In genomic region chr3:174620138-174620537, GRCh38 we compare ENCODE assay signal across 11 cellular contexts.
DNase-seq lines count a peak whose midpoint lies in the region; ATAC-seq, FAIRE-seq and TF ChIP-seq lines count a peak whose summit lies in the region.
"Had no signal": no experiment of that assay in that cellular context is flagged by ENCODE, and none has a peak within 500 bp of the region (broad histone marks: within the 10 kb centered on the region; RNA-seq: fewer than 3 reads in every experiment).

No MANE protein-coding gene starts in this region.

- H3K27ac ChIP-seq in AG04450 (ENCODE audit: low read depth, low read length) (no peak overlapping the region), RWPE2 (ENCODE audit: poor library complexity, severe bottlenecking) (no peak overlapping the region), coronary artery (no peak overlapping the region)
- H3K27ac ChIP-seq: stomach had no signal

- ATAC-seq in RWPE2 (ENCODE audit: low read depth), result no peak
- ATAC-seq in GM19324 (IDR thresholded peaks at IDR 0.05; ENCODE audit: low FRiP score, unreplicated experiment), result no peak

- H3K9me3 ChIP-seq in AG04450 (ENCODE audit: control insufficient read depth, insufficient read depth, low read length) (no peaks in the 10 kb centered on the region; the same call in 1 of the 2 replicates), RWPE2 (ENCODE audit: severe bottlenecking) (no peaks in the 10 kb centered on the region)
- H3K9me3 ChIP-seq: stomach had no signal

- CTCF ChIA-PET in AG04450 (lab: Charles Lee), result no interaction called here

- POLR2A ChIA-PET in AG04450 (lab: Yijun Ruan, JAX), result no interaction called here

- TF ChIP-seq CTCF in AG04450 (IDR thresholded peaks at IDR 0.05; ENCODE audit: low read depth, low read length) (peak; percentile 20; the same call in 1 of the 2 replicates), RWPE2 (IDR thresholded peaks at IDR 0.05; ENCODE audit: poor library complexity, severe bottlenecking) (peak; percentile 41), foreskin fibroblast (IDR thresholded peaks at IDR 0.05; ENCODE audit: low read depth, low read length) (no peak), coronary artery (IDR thresholded peaks at IDR 0.05) (no peak)

- H3K36me3 ChIP-seq in RWPE2 (ENCODE audit: low read depth), result no peaks in the 10 kb centered on the region
- H3K36me3 ChIP-seq: stomach had no signal

- TF ChIP-seq POLR2A in H54 (IDR thresholded peaks at IDR 0.05; ENCODE audit: low read depth, low read length), result no peak

- FAIRE-seq in H54 (lab: Jason Lieb, UNC), result peak; percentile 65

- H3K27me3 ChIP-seq in AG04450 (ENCODE audit: control insufficient read depth, insufficient read depth, low read length), result no peaks in the 10 kb centered on the region
- no peaks in the 10 kb centered on the region for H3K27me3 ChIP-seq in RWPE2 (ENCODE audit: insufficient read depth, poor library complexity, severe bottlenecking)
- H3K27me3 ChIP-seq: stomach had no signal

- no peaks in the 10 kb centered on the region for H3K4me1 ChIP-seq in RWPE2 (ENCODE audit: insufficient read depth, poor library complexity, severe bottlenecking)

- DNase-seq in AG04450 (ENCODE audit: low read depth, low spot score) (no peak), H54 (ENCODE audit: insufficient read length, low spot score) (no peak), RWPE2 (ENCODE audit: low spot score) (no peak), foreskin fibroblast (peak; percentile 9 to 36), activated gamma-delta T cell (lab: John Stamatoyannopoulos, UW) (no peak), NCI-H1105 (lab: John Stamatoyannopoulos, UW) (no peak), coronary artery (ENCODE audit: low spot score) (no peak)
- DNase-seq: activated B cell treated with CpG ODN at 0.5 μM for 24 hours, DND-41, stomach had no signal

- H3K4me3 ChIP-seq in AG04450 (ENCODE audit: low read depth, low read length) (no peak overlapping the region), RWPE2 (ENCODE audit: severe bottlenecking) (no peak overlapping the region), foreskin fibroblast (ENCODE audit: low read depth in 1 of 2, low read length in 2 of 2) (no peak overlapping the region), coronary artery (no peak overlapping the region)
- H3K4me3 ChIP-seq: stomach had no signal

Comparison
In these comparisons a context has a peak if more than half of its experiments do, and no peak if none do; other contexts are left out.
1. DNase-seq: peak in foreskin fibroblast (2 of 2); none in AG04450 (single experiment), H54 (single experiment), RWPE2 (single experiment), activated gamma-delta T cell (single experiment), NCI-H1105 (single experiment) and coronary artery (single experiment).
2. CTCF ChIP-seq: peak in AG04450 (single experiment) and RWPE2 (single experiment); none in foreskin fibroblast (single experiment) and coronary artery (single experiment).